ENCODE assay signal across 17 cellular contexts in the genomic region with DNA sequence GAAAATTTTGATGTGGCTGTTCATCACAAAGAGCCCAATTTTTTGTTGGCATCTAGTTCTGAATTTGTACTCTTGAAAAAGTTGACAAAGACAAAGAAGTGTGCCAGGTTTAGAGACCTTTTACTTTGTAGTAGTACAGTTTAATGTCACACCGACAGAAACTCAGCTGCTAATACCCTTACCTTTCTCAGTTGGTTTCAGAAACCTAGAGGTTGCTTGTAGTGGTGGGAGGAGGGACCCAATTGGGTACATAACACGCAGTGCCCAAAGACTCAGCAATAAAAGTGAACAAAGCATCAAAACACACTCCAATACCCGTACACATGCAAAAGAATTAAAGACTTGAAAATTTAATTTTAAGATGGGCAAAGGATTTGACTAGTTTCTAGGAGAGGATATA.
"Had no signal": no experiment of that assay in that cellular context is flagged by ENCODE, and none has a peak within 500 bp of the region (broad histone marks: within the 10 kb centered on the region; RNA-seq: fewer than 3 reads in every experiment).

No MANE protein-coding gene starts in this region.

- H3K9me3 ChIP-seq: esophagus muscularis mucosa, gastroesophageal sphincter, lower lobe of right lung, mucosa of descending colon had no signal

- H3K4me3 ChIP-seq: coronary artery, dorsolateral prefrontal cortex, esophagus muscularis mucosa, gastroesophageal sphincter, heart right ventricle, left lung, lower lobe of right lung, mucosa of descending colon had no signal

- ATAC-seq: foreskin keratinocyte, gastroesophageal sphincter, heart right ventricle, left cardiac atrium, left lung, left ventricle myocardium superior, lower lobe of right lung, mucosa of descending colon had no signal

- H3K27ac ChIP-seq: coronary artery, dorsolateral prefrontal cortex, esophagus muscularis mucosa, foreskin keratinocyte, gastroesophageal sphincter, heart right ventricle, left lung, lower lobe of right lung had no signal

- H3K27me3 Mint-ChIP-seq: naive B cell had no signal

- DNase-seq: dermis blood vessel endothelial cell; dorsolateral prefrontal cortex; effector CD4-positive, alpha-beta T cell; effector memory CD4-positive, alpha-beta T cell; foreskin keratinocyte; heart right ventricle; hippocampal formation; left cardiac atrium; left lung; left ventricle myocardium superior; lower lobe of right lung; mesenchymal stem cell; mucosa of descending colon; naive B cell had no signal

- H3K4me1 ChIP-seq: foreskin keratinocyte, heart right ventricle, left lung, lower lobe of right lung had no signal

- H3K27me3 ChIP-seq: dorsolateral prefrontal cortex, esophagus muscularis mucosa, foreskin keratinocyte, gastroesophageal sphincter, heart right ventricle, left lung had no signal

- H3K4me3 Mint-ChIP-seq: naive B cell had no signal
